ENCODE assay signal across 31 cellular contexts in genomic region chr7:153170287-153170686, GRCh38.
"Had no signal": no experiment of that assay in that cellular context is flagged by ENCODE, and none has a peak within 500 bp of the region (broad histone marks: within the 10 kb centered on the region; RNA-seq: fewer than 3 reads in every experiment).

No MANE protein-coding gene starts in this region.

- ATAC-seq: Panc1 had no signal

- H3K4me2 ChIP-seq: PC-9, SK-N-SH had no signal

- H3K27me3 ChIP-seq: SJSA1 had no signal

- H3K9ac ChIP-seq: SK-N-SH had no signal

- H2AFZ ChIP-seq: PC-9 had no signal

- H3K4me3 ChIP-seq: PC-9, SJSA1 had no signal

- H3K36me3 ChIP-seq: SJSA1 had no signal

- H3K27ac ChIP-seq: PC-9, SJSA1 had no signal

- DNase-seq: Karpas-422, MM.1S, NCI-H1048, NCI-H1092 treated with DMSO at 0.1 percent for 48 hours, NCI-H1105 treated with DMSO at 0.1 percent for 48 hours, NCI-H1417, NCI-H1436, NCI-H146, NCI-H1694, NCI-H187, NCI-H1930, NCI-H2029 treated with DMSO at 0.1 percent for 48 hours, NCI-H2081 treated with DMSO at 0.1 percent for 48 hours, NCI-H2107, NCI-H2171, NCI-H226, NCI-H446 treated with DMSO at 0.1 percent for 48 hours, NCI-H510A, NCI-H524, NCI-H526, NCI-H69, NCI-H748 treated with DMSO at 0.1 percent for 48 hours, NCI-H82, PC-9, Right ventricle myocardium superior, SHP77 treated with DMSO at 0.1 percent for 48 hours, SK-N-SH, SW 1271, T-helper 1 cell had no signal

- H3K4me1 ChIP-seq: SJSA1 had no signal
